8 cellular contexts compared by ENCODE assay signal in genomic region chr6:41182069-41183034, GRCh38. TPM values are rescaled to one million over a fixed set of nuclear protein-coding genes. Genes with fewer than 3 reads are reported as not detected.
DNase-seq lines count a peak whose midpoint lies in the region; ATAC-seq and TF ChIP-seq lines count a peak whose summit lies in the region.

No MANE protein-coding gene starts in this region.

- peak; percentile 98 for ATAC-seq in activated CD4-positive, alpha-beta T cell treated with anti-CD3 and anti-CD28 coated beads for 36 hours
- peak; percentile 32 to 67 (median 58) for ATAC-seq in psoas muscle

- H3K27me3 ChIP-seq in psoas muscle (ENCODE audit: insufficient read depth in 3 of 3, low read length in 2 of 3) = no peaks in the 10 kb centered on the region
- no peaks in the 10 kb centered on the region for H3K27me3 ChIP-seq in ascending aorta

- H3K9me3 Mint-ChIP-seq in activated CD4-positive, alpha-beta T cell treated with anti-CD3 and anti-CD28 coated beads for 36 hours (ENCODE audit: low read depth) = no peaks in the 10 kb centered on the region
- H3K9me3 Mint-ChIP-seq in activated T-helper 1 cell treated with anti-CD3 and anti-CD28 coated beads, Interleukin-12 subunit alpha, Interleukin-12 subunit beta, Interleukin-2, Interleukin-4 antibody, amounts not matched to agents 30 ng/mL and 10 ng/mL and 1 ng/mL, durations not matched to agents 14 hours and 24 hours and 36 hours = no peaks in the 10 kb centered on the region

- H3K4me1 Mint-ChIP-seq in activated CD4-positive, alpha-beta T cell treated with anti-CD3 and anti-CD28 coated beads for 36 hours = peaks cover 11% of the 10 kb centered on the region
- H3K4me1 Mint-ChIP-seq in activated T-helper 1 cell treated with anti-CD3 and anti-CD28 coated beads, Interleukin-12 subunit alpha, Interleukin-12 subunit beta, Interleukin-2, Interleukin-4 antibody, amounts not matched to agents 30 ng/mL and 10 ng/mL and 1 ng/mL, durations not matched to agents 14 hours and 24 hours and 36 hours (ENCODE audit: low read depth) = peaks cover 38% of the 10 kb centered on the region

- H3K36me3 Mint-ChIP-seq in activated CD4-positive, alpha-beta T cell treated with anti-CD3 and anti-CD28 coated beads for 36 hours (ENCODE audit: low read depth) = no peaks in the 10 kb centered on the region
- peaks cover 2% of the 10 kb centered on the region for H3K36me3 Mint-ChIP-seq in activated T-helper 1 cell treated with anti-CD3 and anti-CD28 coated beads, Interleukin-12 subunit alpha, Interleukin-12 subunit beta, Interleukin-2, Interleukin-4 antibody, amounts not matched to agents 30 ng/mL and 10 ng/mL and 1 ng/mL, durations not matched to agents 14 hours and 24 hours and 36 hours (ENCODE audit: low read depth)

- no peak overlapping the region for H3K27ac ChIP-seq in psoas muscle
- H3K27ac ChIP-seq in ascending aorta = no peak overlapping the region

- H3K27me3 Mint-ChIP-seq in activated CD4-positive, alpha-beta T cell treated with anti-CD3 and anti-CD28 coated beads for 36 hours = no peaks in the 10 kb centered on the region
- H3K27me3 Mint-ChIP-seq in activated T-helper 1 cell treated with anti-CD3 and anti-CD28 coated beads, Interleukin-12 subunit alpha, Interleukin-12 subunit beta, Interleukin-2, Interleukin-4 antibody, amounts not matched to agents 30 ng/mL and 10 ng/mL and 1 ng/mL, durations not matched to agents 14 hours and 24 hours and 36 hours (ENCODE audit: insufficient read depth) = peaks cover 1% of the 10 kb centered on the region

- CTCF ChIA-PET in activated CD4-positive, alpha-beta T cell treated with anti-CD3 and anti-CD28 coated beads for 36 hours (lab: Charles Lee) = interaction anchor here (0.5 to 2.6 kb wide), 38 partner anchors 9 to 1410 kb away, joined by 3 to 15 read pairs (median 4); partner anchors contain the start of genes TOMM6, TREML1, TREML2 and UNC5CL

- no peaks in the 10 kb centered on the region for H3K9me3 ChIP-seq in psoas muscle
- no peaks in the 10 kb centered on the region for H3K9me3 ChIP-seq in ascending aorta

- H3K36me3 ChIP-seq in psoas muscle (ENCODE audit: insufficient read depth in 1 of 2, low read depth in 1 of 2) (no peaks in the 10 kb centered on the region), ascending aorta (no peaks in the 10 kb centered on the region)

- 73 to 80% (median 73%) methylated on average over 4 of the region's 4 CpGs for WGBS in psoas muscle, 3 donors

- H3K27ac Mint-ChIP-seq in activated CD4-positive, alpha-beta T cell treated with anti-CD3 and anti-CD28 coated beads for 36 hours = no peak overlapping the region
- no peak overlapping the region for H3K27ac Mint-ChIP-seq in activated T-helper 1 cell treated with anti-CD3 and anti-CD28 coated beads, Interleukin-12 subunit alpha, Interleukin-12 subunit beta, Interleukin-2, Interleukin-4 antibody, amounts not matched to agents 30 ng/mL and 10 ng/mL and 1 ng/mL, durations not matched to agents 14 hours and 24 hours and 36 hours

- DNase-seq in activated CD4-positive, alpha-beta T cell treated with anti-CD3 and anti-CD28 coated beads for 36 hours = peak; percentile 66
- DNase-seq in activated CD4-positive, alpha-beta T cell treated with anti-CD3 and anti-CD28 coated beads for 1 hour = no peak
- DNase-seq in HPDE6-E6E7 (ENCODE audit: extremely low spot score) (peak; percentile 61), NOMO-1 (lab: John Stamatoyannopoulos, UW; ENCODE audit: unreplicated experiment in 2 of 2) (peak; percentile 85 to 99), globus pallidus (ENCODE audit: low spot score) (peak; percentile 54), psoas muscle (no peak), ascending aorta (ENCODE audit: low spot score in 2 of 2) (no peak)
- peak; percentile 41 for DNase-seq in activated T-helper 1 cell treated with anti-CD3 and anti-CD28 coated beads, Interleukin-12 subunit alpha, Interleukin-12 subunit beta, Interleukin-2, Interleukin-4 antibody, amounts not matched to agents 30 ng/mL and 10 ng/mL and 1 ng/mL, durations not matched to agents 14 hours and 24 hours and 36 hours (ENCODE audit: low spot score)

- intact Hi-C loops in activated CD4-positive, alpha-beta T cell treated with anti-CD3 and anti-CD28 coated beads for 36 hours (cut with DNase I, micrococcal nuclease) = loop anchor here (1.0 to 10.0 kb wide), 5 partner anchors 90 to 175 kb away; partner anchors contain the start of genes NFYA (in 2 of the 2) and OARD1 (in 2 of the 2)
- intact Hi-C loops in activated T-helper 1 cell treated with anti-CD3 and anti-CD28 coated beads, Interleukin-12 subunit alpha, Interleukin-12 subunit beta, Interleukin-2, Interleukin-4 antibody, amounts not matched to agents 30 ng/mL and 10 ng/mL and 1 ng/mL, durations not matched to agents 14 hours and 24 hours and 36 hours (cut with micrococcal nuclease) = loop anchor here (1.0 to 2.0 kb wide), 2 partner anchors 90 to 110 kb away; partner anchors contain the start of genes NFYA and OARD1
- intact Hi-C loops in psoas muscle (cut with DNase I) = no loop called here
- intact Hi-C loops in ascending aorta (cut with DNase I) = no loop called here

- H3K4me1 ChIP-seq in psoas muscle (no peaks in the 10 kb centered on the region), ascending aorta (no peaks in the 10 kb centered on the region)

- H3K4me3 Mint-ChIP-seq in activated CD4-positive, alpha-beta T cell treated with anti-CD3 and anti-CD28 coated beads for 36 hours = no peak overlapping the region
- no peak overlapping the region for H3K4me3 Mint-ChIP-seq in activated T-helper 1 cell treated with anti-CD3 and anti-CD28 coated beads, Interleukin-12 subunit alpha, Interleukin-12 subunit beta, Interleukin-2, Interleukin-4 antibody, amounts not matched to agents 30 ng/mL and 10 ng/mL and 1 ng/mL, durations not matched to agents 14 hours and 24 hours and 36 hours

- H3K4me3 ChIP-seq in psoas muscle (no peak overlapping the region), ascending aorta (no peak overlapping the region)

- TF ChIP-seq CTCF in psoas muscle (IDR thresholded peaks at IDR 0.05) (peak; percentile 43), ascending aorta (IDR thresholded peaks at IDR 0.05) (peak in 1 of 3 experiments; percentile 34)

- POLR2A ChIA-PET in activated CD4-positive, alpha-beta T cell treated with anti-CD3 and anti-CD28 coated beads for 36 hours (lab: Charles Lee) = no interaction called here

RNA-seq across cellular contexts. Expression of gene TREML2, which starts 18.6 kb away (rescaled TPM):
- 1 to 10 TPM; 7.1 to 8.2 TPM for total RNA-seq in activated CD4-positive, alpha-beta T cell treated with anti-CD3 and anti-CD28 coated beads for 36 hours
- total RNA-seq in activated T-helper 1 cell treated with anti-CD3 and anti-CD28 coated beads, Interleukin-12 subunit alpha, Interleukin-12 subunit beta, Interleukin-2, Interleukin-4 antibody, amounts not matched to agents 30 ng/mL and 10 ng/mL and 1 ng/mL, durations not matched to agents 14 hours and 24 hours and 36 hours = 4.5 and 4.9 TPM in 2 replicates
- under 1 TPM; 0.06 to 0.20 (median 0.10) TPM for total RNA-seq in psoas muscle
- under 1 TPM in 1 of 3 donors, not detected in 2; 0.01 TPM for polyA plus RNA-seq in psoas muscle
- total RNA-seq in ascending aorta = not detected

RNA-seq across cellular contexts. Expression of gene TREM2, which starts 19.4 kb away (rescaled TPM):
- not detected for total RNA-seq in activated CD4-positive, alpha-beta T cell treated with anti-CD3 and anti-CD28 coated beads for 36 hours
- not detected in 2 replicates for total RNA-seq in activated T-helper 1 cell treated with anti-CD3 and anti-CD28 coated beads, Interleukin-12 subunit alpha, Interleukin-12 subunit beta, Interleukin-2, Interleukin-4 antibody, amounts not matched to agents 30 ng/mL and 10 ng/mL and 1 ng/mL, durations not matched to agents 14 hours and 24 hours and 36 hours
- total RNA-seq in psoas muscle = under 1 TPM in 3 of 4 donors, not detected in 1; 0.42 to 0.73 (median 0.49) TPM
- under 1 TPM; 0.12 to 0.38 (median 0.17) TPM for polyA plus RNA-seq in psoas muscle
- 0.43 TPM for total RNA-seq in ascending aorta

RNA-seq across cellular contexts. Expression of gene TREML1, which starts 28.2 kb away (rescaled TPM):
- not detected for total RNA-seq in activated CD4-positive, alpha-beta T cell treated with anti-CD3 and anti-CD28 coated beads for 36 hours
- not detected in 2 replicates for total RNA-seq in activated T-helper 1 cell treated with anti-CD3 and anti-CD28 coated beads, Interleukin-12 subunit alpha, Interleukin-12 subunit beta, Interleukin-2, Interleukin-4 antibody, amounts not matched to agents 30 ng/mL and 10 ng/mL and 1 ng/mL, durations not matched to agents 14 hours and 24 hours and 36 hours
- total RNA-seq in psoas muscle (under 1 TPM in 1 of 4 donors, not detected in 3; 0.39 TPM), ascending aorta (not detected)
- polyA plus RNA-seq in psoas muscle = under 1 TPM in 1 of 3 donors, not detected in 2; 0.04 TPM

RNA-seq across cellular contexts. Expression of gene TREML4, which starts 45.8 kb away (rescaled TPM):
- total RNA-seq in activated CD4-positive, alpha-beta T cell treated with anti-CD3 and anti-CD28 coated beads for 36 hours = not detected
- not detected in 2 replicates for total RNA-seq in activated T-helper 1 cell treated with anti-CD3 and anti-CD28 coated beads, Interleukin-12 subunit alpha, Interleukin-12 subunit beta, Interleukin-2, Interleukin-4 antibody, amounts not matched to agents 30 ng/mL and 10 ng/mL and 1 ng/mL, durations not matched to agents 14 hours and 24 hours and 36 hours
- not detected for total RNA-seq in psoas muscle
- under 1 TPM in 1 of 3 donors, not detected in 2; 0.01 TPM for polyA plus RNA-seq in psoas muscle
- total RNA-seq in ascending aorta = not detected

Comparison
In these comparisons a context has a peak if more than half of its experiments do, and no peak if none do; other contexts are left out.
1. DNase-seq: peak in activated CD4-positive, alpha-beta T cell treated with anti-CD3 and anti-CD28 coated beads for 36 hours (single experiment), HPDE6-E6E7 (single experiment), NOMO-1 (2 of 2), activated T-helper 1 cell treated with anti-CD3 and anti-CD28 coated beads, Interleukin-12 subunit alpha, Interleukin-12 subunit beta, Interleukin-2, Interleukin-4 antibody, amounts not matched to agents 30 ng/mL and 10 ng/mL and 1 ng/mL, durations not matched to agents 14 hours and 24 hours and 36 hours (single experiment) and globus pallidus (single experiment); none in activated CD4-positive, alpha-beta T cell treated with anti-CD3 and anti-CD28 coated beads for 1 hour (single experiment), psoas muscle (0 of 2) and ascending aorta (0 of 2).
2. intact Hi-C loops: an anchor here in activated CD4-positive, alpha-beta T cell treated with anti-CD3 and anti-CD28 coated beads for 36 hours (1.0 to 10.0 kb wide) and activated T-helper 1 cell treated with anti-CD3 and anti-CD28 coated beads, Interleukin-12 subunit alpha, Interleukin-12 subunit beta, Interleukin-2, Interleukin-4 antibody, amounts not matched to agents 30 ng/mL and 10 ng/mL and 1 ng/mL, durations not matched to agents 14 hours and 24 hours and 36 hours (1.0 to 2.0 kb wide); none called in psoas muscle and ascending aorta.